ENCODE assay signal across 11 cellular contexts in genomic region chr5:13591621-13592020, GRCh38.
DNase-seq lines count a peak whose midpoint lies in the region; FAIRE-seq and TF ChIP-seq lines count a peak whose summit lies in the region.
"Had no signal": no experiment of that assay in that cellular context is flagged by ENCODE, and none has a peak within 500 bp of the region (broad histone marks: within the 10 kb centered on the region; RNA-seq: fewer than 3 reads in every experiment).

No MANE protein-coding gene starts in this region.

- peaks cover 2% of the 10 kb centered on the region for H3K27me3 Mint-ChIP-seq in osteocyte (ENCODE audit: unreplicated experiment)

- TF ChIP-seq CTCF in epithelial cell of proximal tubule (conservative IDR thresholded peaks at IDR 0.05; ENCODE audit: low read depth, low read length) (no peak), D721Med (IDR thresholded peaks at IDR 0.05; ENCODE audit: insufficient read depth, missing control alignments) (no peak), osteocyte (IDR thresholded peaks at IDR 0.05) (no peak)

- FAIRE-seq in D721Med (lab: Jason Lieb, UNC), result no peak

- H3K4me3 ChIP-seq in epithelial cell of proximal tubule (ENCODE audit: low read depth, low read length), result no peak overlapping the region
- H3K4me3 ChIP-seq: heart right ventricle, SJSA1 had no signal

- H3K9me3 Mint-ChIP-seq in osteocyte (ENCODE audit: unreplicated experiment), result peaks cover 2% of the 10 kb centered on the region

- H3K4me3 Mint-ChIP-seq in osteocyte (ENCODE audit: unreplicated experiment), result no peak overlapping the region

- H3K4me1 Mint-ChIP-seq in osteocyte (ENCODE audit: unreplicated experiment), result no peaks in the 10 kb centered on the region

- no peak overlapping the region for H3K27ac Mint-ChIP-seq in osteocyte (ENCODE audit: unreplicated experiment)

- DNase-seq in HPDE6-E6E7 (ENCODE audit: extremely low spot score), result peak; percentile 62
- peak; percentile 42 for DNase-seq in RPMI8226
- peak; percentile 52 for DNase-seq in epithelial cell of proximal tubule (ENCODE audit: low read depth)
- peak; percentile 58 for DNase-seq in stromal cell of bone marrow (ENCODE audit: low read depth)
- DNase-seq in D721Med (ENCODE audit: insufficient read length, low spot score), result no peak
- DNase-seq in NCI-H187 treated with DMSO at 0.1 percent for 48 hours (lab: John Stamatoyannopoulos, UW), result no peak
- no peak for DNase-seq in osteocyte (ENCODE audit: extremely low spot score, unreplicated experiment)
- DNase-seq: caudate nucleus, heart right ventricle, NCI-H1694 treated with DMSO at 0.1 percent for 48 hours had no signal

- no peaks in the 10 kb centered on the region for H3K36me3 Mint-ChIP-seq in osteocyte (ENCODE audit: unreplicated experiment)

Comparison
In these comparisons a context has a peak if more than half of its experiments do, and no peak if none do; other contexts are left out.
1. DNase-seq: peak in HPDE6-E6E7 (single experiment), RPMI8226 (single experiment), epithelial cell of proximal tubule (single experiment) and stromal cell of bone marrow (single experiment); none in D721Med (single experiment), NCI-H187 treated with DMSO at 0.1 percent for 48 hours (single experiment) and osteocyte (single experiment).